ENCODE assay signal across 25 cellular contexts in genomic region chr7:128982105-128982504, GRCh38. TPM values are rescaled to one million over a fixed set of nuclear protein-coding genes. Genes with fewer than 3 reads are reported as not detected.
"Had no signal": no experiment of that assay in that cellular context is flagged by ENCODE, and none has a peak within 500 bp of the region (broad histone marks: within the 10 kb centered on the region; RNA-seq: fewer than 3 reads in every experiment).

No MANE protein-coding gene starts in this region.

- H3K4me1 ChIP-seq: esophagus squamous epithelium, gastrocnemius medialis, heart right ventricle, left lung, lower lobe of right lung had no signal

- H3K27me3 ChIP-seq: dorsolateral prefrontal cortex, esophagus squamous epithelium, gastrocnemius medialis, heart right ventricle, left lung had no signal

- H3K9me3 ChIP-seq: esophagus squamous epithelium, gastrocnemius medialis, heart right ventricle, left lung, lower lobe of right lung had no signal

- H3K4me3 ChIP-seq: coronary artery, dorsolateral prefrontal cortex, esophagus squamous epithelium, gastrocnemius medialis, heart right ventricle, left lung, lower lobe of right lung had no signal

- DNase-seq: dermis blood vessel endothelial cell; dorsolateral prefrontal cortex; effector CD4-positive, alpha-beta T cell; effector memory CD4-positive, alpha-beta T cell; erythroblast; esophagus squamous epithelium; foreskin fibroblast; foreskin melanocyte; gastrocnemius medialis; glutamatergic neuron; head of caudate nucleus; heart right ventricle; hippocampal formation; left cardiac atrium; left lung; left ventricle myocardium superior; lower lobe of right lung; mesenchymal stem cell; midbrain; naive thymus-derived CD4-positive, alpha-beta T cell had no signal

- H3K4me3 Mint-ChIP-seq: naive thymus-derived CD4-positive, alpha-beta T cell had no signal

- H3K27me3 Mint-ChIP-seq: naive thymus-derived CD4-positive, alpha-beta T cell had no signal

- H3K9me3 Mint-ChIP-seq: naive thymus-derived CD4-positive, alpha-beta T cell had no signal

- H3K4me1 Mint-ChIP-seq: naive thymus-derived CD4-positive, alpha-beta T cell had no signal

- ATAC-seq: esophagus mucosa; gastrocnemius medialis; heart right ventricle; left cardiac atrium; left lung; left ventricle myocardium superior; lower lobe of right lung; naive thymus-derived CD4-positive, alpha-beta T cell had no signal

- H3K27ac ChIP-seq: coronary artery, dorsolateral prefrontal cortex, epithelial cell of prostate, esophagus squamous epithelium, gastrocnemius medialis, heart right ventricle, left lung, lower lobe of right lung had no signal

RNA-seq across cellular contexts. Expression of gene IRF5, which starts 44.4 kb away (rescaled TPM):
- total RNA-seq: glomerular endothelial cell, lung microvascular endothelial cell had no signal
